Comparison of ENCODE assay signal across 24 cellular contexts in the genomic region with DNA sequence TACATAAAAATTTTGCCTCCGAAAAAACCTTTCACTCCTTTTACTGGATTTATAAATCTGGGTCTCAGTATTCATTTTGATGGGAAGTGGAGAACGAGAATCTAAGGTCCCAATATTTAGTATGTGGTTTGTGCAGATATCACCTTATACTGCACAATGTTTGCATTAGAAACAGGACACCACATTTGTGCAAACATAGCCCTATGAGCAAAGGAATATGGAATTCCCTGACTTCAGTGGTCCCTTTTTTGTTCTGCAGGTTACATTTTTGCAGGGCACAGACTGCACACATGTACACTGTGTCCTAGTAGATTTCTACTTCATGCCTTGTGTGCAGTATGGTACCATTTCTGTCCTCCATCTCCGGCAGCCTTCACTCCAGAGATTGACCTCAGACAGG.
"Had no signal": no experiment of that assay in that cellular context is flagged by ENCODE, and none has a peak within 500 bp of the region (broad histone marks: within the 10 kb centered on the region; RNA-seq: fewer than 3 reads in every experiment).

No MANE protein-coding gene starts in this region.

- H3K9me3 ChIP-seq: esophagus muscularis mucosa, gastroesophageal sphincter, left lung, lower lobe of right lung, mucosa of descending colon had no signal

- H3K4me3 ChIP-seq: coronary artery, dorsolateral prefrontal cortex, esophagus muscularis mucosa, gastroesophageal sphincter, heart left ventricle, hepatocyte, left lung, lower lobe of right lung, mucosa of descending colon had no signal

- ATAC-seq: foreskin keratinocyte, gastroesophageal sphincter, heart left ventricle, left colon, left lung, left ventricle myocardium superior, lower lobe of right lung, mucosa of descending colon had no signal

- H3K4me2 ChIP-seq: hepatocyte had no signal

- H3K36me3 ChIP-seq: esophagus muscularis mucosa, gastroesophageal sphincter, heart left ventricle, left lung, lower lobe of right lung had no signal

- H3K27me3 ChIP-seq: esophagus muscularis mucosa, foreskin keratinocyte, gastroesophageal sphincter, heart left ventricle, hepatocyte, left lung had no signal

- H3K4me1 ChIP-seq: esophagus muscularis mucosa, foreskin keratinocyte, gastroesophageal sphincter, heart left ventricle, left lung, lower lobe of right lung had no signal

- H3K79me2 ChIP-seq: hepatocyte had no signal

- FAIRE-seq: colon, endothelial cell of umbilical vein, frontal cortex, kidney had no signal

- H3K27ac ChIP-seq: coronary artery, dorsolateral prefrontal cortex, esophagus muscularis mucosa, foreskin keratinocyte, gastroesophageal sphincter, heart left ventricle, hepatocyte, left lung, lower lobe of right lung had no signal

- H2AFZ ChIP-seq: hepatocyte had no signal

- DNase-seq: dermis blood vessel endothelial cell; dorsolateral prefrontal cortex; effector CD4-positive, alpha-beta T cell; effector memory CD4-positive, alpha-beta T cell; foreskin keratinocyte; heart left ventricle; hypothalamus; immature natural killer cell; islet precursor cell; kidney; kidney glomerular epithelial cell; left colon; left lung; left ventricle myocardium superior; lower lobe of right lung; mesenchymal stem cell; mucosa of descending colon had no signal
